Comparison of ENCODE assay signal across 18 cellular contexts in the genomic region with DNA sequence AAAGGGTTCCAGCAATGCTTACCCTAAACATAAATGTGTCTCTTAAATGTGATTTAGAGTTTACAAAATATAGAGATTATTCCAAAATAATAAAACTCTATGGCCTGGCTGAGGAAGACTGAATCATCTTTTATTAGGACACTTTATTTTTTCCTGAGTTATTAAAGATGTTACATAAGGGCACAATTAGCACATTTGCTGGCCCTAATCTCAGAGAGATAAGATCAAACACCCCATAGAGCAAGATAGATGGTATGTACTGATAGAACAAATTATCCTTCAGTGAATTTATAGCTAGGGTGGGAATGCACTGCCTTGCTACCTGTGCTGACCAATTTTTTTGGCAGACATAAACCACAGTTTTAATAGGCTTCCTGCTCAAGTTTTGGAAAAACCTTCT.
DNase-seq lines count a peak whose midpoint lies in the region; ATAC-seq lines count a peak whose summit lies in the region.
"Had no signal": no experiment of that assay in that cellular context is flagged by ENCODE, and none has a peak within 500 bp of the region (broad histone marks: within the 10 kb centered on the region; RNA-seq: fewer than 3 reads in every experiment).

No MANE protein-coding gene starts in this region.

- no peak overlapping the region for H3K4me3 Mint-ChIP-seq in activated T-helper 17 cell treated with anti-CD3 and anti-CD28 coated beads, Interleukin-2, amount 50 U/mL, for 72 hours
- H3K4me3 Mint-ChIP-seq: CD4-positive, alpha-beta memory T cell had no signal

- in situ Hi-C loops in ACHN (cut with HindIII; ENCODE audit: low pct_ligation_motif_present, low pct_unique_long_range_greater_than_20kb, low sequenced_read_pairs) = no loop called here

- no peaks in the 10 kb centered on the region for H3K27me3 Mint-ChIP-seq in activated T-helper 17 cell treated with anti-CD3 and anti-CD28 coated beads, Interleukin-2, amount 50 U/mL, for 72 hours
- H3K27me3 Mint-ChIP-seq: CD4-positive, alpha-beta memory T cell had no signal

- H3K27ac Mint-ChIP-seq in activated T-helper 17 cell treated with anti-CD3 and anti-CD28 coated beads, Interleukin-2, amount 50 U/mL, for 72 hours = no peak overlapping the region
- H3K27ac Mint-ChIP-seq: CD4-positive, alpha-beta memory T cell had no signal

- ATAC-seq in activated T-helper 17 cell treated with anti-CD3 and anti-CD28 coated beads, Interleukin-2, amount 50 U/mL, for 72 hours (replicated peaks) = no peak

- peak overlapping the region; percentile 72; the same call in 1 of the 2 replicates for H3K27ac ChIP-seq in SK-N-MC
- H3K27ac ChIP-seq: 22Rv1 had no signal

- H3K36me3 ChIP-seq in SK-N-MC (ENCODE audit: insufficient read depth, low read length) = no peaks in the 10 kb centered on the region
- H3K36me3 ChIP-seq: HAP-1 had no signal

- H3K4me3 ChIP-seq in SK-N-MC = no peak overlapping the region
- H3K4me3 ChIP-seq: HAP-1 had no signal

- DNase-seq in NCI-H1105 treated with DMSO at 0.1 percent for 48 hours (lab: John Stamatoyannopoulos, UW) (peak; percentile 6), NCI-H1105 (lab: John Stamatoyannopoulos, UW) (no peak), SK-N-MC (ENCODE audit: low read depth, low spot score) (no peak), left kidney (ENCODE audit: low read depth, low spot score) (peak; percentile 1), NCI-H510A treated with DMSO at 0.1 percent for 48 hours (lab: John Stamatoyannopoulos, UW) (no peak), ACHN (no peak), NCI-H2227 (lab: John Stamatoyannopoulos, UW; ENCODE audit: unreplicated experiment) (no peak)
- DNase-seq: C1 segment of cervical spinal cord; Calu3; CD4-positive, alpha-beta memory T cell; COR-L47; DMS53; DMS79 treated with DMSO at 0.1 percent for 48 hours; GF-D8; GOT3 had no signal

- H3K4me1 Mint-ChIP-seq in activated T-helper 17 cell treated with anti-CD3 and anti-CD28 coated beads, Interleukin-2, amount 50 U/mL, for 72 hours = no peaks in the 10 kb centered on the region
- H3K4me1 Mint-ChIP-seq: CD4-positive, alpha-beta memory T cell had no signal

- H3K9ac ChIP-seq in SK-N-MC (ENCODE audit: insufficient read length) = no peak overlapping the region

- H3K9me3 Mint-ChIP-seq in activated T-helper 17 cell treated with anti-CD3 and anti-CD28 coated beads, Interleukin-2, amount 50 U/mL, for 72 hours = peaks cover 3% of the 10 kb centered on the region

- no peaks in the 10 kb centered on the region for H3K9me3 ChIP-seq in SK-N-MC (ENCODE audit: low read depth, low read length)
- H3K9me3 ChIP-seq: HAP-1 had no signal

- no peaks in the 10 kb centered on the region for H3K36me3 Mint-ChIP-seq in activated T-helper 17 cell treated with anti-CD3 and anti-CD28 coated beads, Interleukin-2, amount 50 U/mL, for 72 hours (ENCODE audit: low read depth)
- H3K36me3 Mint-ChIP-seq: CD4-positive, alpha-beta memory T cell had no signal

Comparison
In these comparisons a context has a peak if more than half of its experiments do, and no peak if none do; other contexts are left out.
1. DNase-seq: peak in NCI-H1105 treated with DMSO at 0.1 percent for 48 hours (single experiment) and left kidney (single experiment); none in NCI-H1105 (single experiment), SK-N-MC (single experiment), NCI-H510A treated with DMSO at 0.1 percent for 48 hours (single experiment), ACHN (single experiment) and NCI-H2227 (single experiment).